In genomic region chr2:227816507-227817274, GRCh38 we compare ENCODE assay signal across 21 cellular contexts. TPM values are rescaled to one million over a fixed set of nuclear protein-coding genes. Genes with fewer than 3 reads are reported as not detected.
DNase-seq lines count a peak whose midpoint lies in the region; ATAC-seq lines count a peak whose summit lies in the region.
"Had no signal": no experiment of that assay in that cellular context is flagged by ENCODE, and none has a peak within 500 bp of the region (broad histone marks: within the 10 kb centered on the region; RNA-seq: fewer than 3 reads in every experiment).

No MANE protein-coding gene starts in this region.

- no peak for ATAC-seq in GM21723 (IDR thresholded peaks at IDR 0.05; ENCODE audit: unreplicated experiment)
- ATAC-seq: mucosa of descending colon had no signal

- peaks cover 55% of the 10 kb centered on the region for H3K4me1 ChIP-seq in ACC112 (ENCODE audit: control insufficient read depth, insufficient read depth, low read length, unreplicated experiment)

- H2AFZ ChIP-seq in ACC112 (ENCODE audit: low read length, unreplicated experiment), result no peak overlapping the region

- H3K27me3 Mint-ChIP-seq in activated naive CD8-positive, alpha-beta T cell treated with anti-CD3 and anti-CD28 coated beads for 36 hours, result peaks cover 42% of the 10 kb centered on the region
- peaks cover 5% of the 10 kb centered on the region for H3K27me3 Mint-ChIP-seq in activated CD4-positive, alpha-beta T cell treated with anti-CD3 and anti-CD28 coated beads, Interleukin-2, amount 10 ng/mL, durations not matched to agents 7 days and 5 days

- POLR2A ChIA-PET in activated CD4-positive, alpha-beta T cell treated with anti-CD3 and anti-CD28 coated beads, Interleukin-2, amount 10 ng/mL, durations not matched to agents 7 days and 5 days (lab: Charles Lee), result no interaction called here

- H3K4me1 Mint-ChIP-seq in activated naive CD8-positive, alpha-beta T cell treated with anti-CD3 and anti-CD28 coated beads for 36 hours, result peaks cover 31% of the 10 kb centered on the region
- peaks cover 7% of the 10 kb centered on the region for H3K4me1 Mint-ChIP-seq in activated CD4-positive, alpha-beta T cell treated with anti-CD3 and anti-CD28 coated beads, Interleukin-2, amount 10 ng/mL, durations not matched to agents 7 days and 5 days
- H3K4me1 Mint-ChIP-seq: IgD-negative memory B cell had no signal

- H3K36me3 ChIP-seq in ACC112 (ENCODE audit: insufficient read depth, low read length), result peaks cover 50% of the 10 kb centered on the region
- H3K36me3 ChIP-seq: SJSA1, vagina, WERI-Rb-1 had no signal

- peak overlapping the region; percentile 74 for H3K4me3 ChIP-seq in ACC112 (ENCODE audit: low read depth, low read length)
- H3K4me3 ChIP-seq: mucosa of descending colon, SJSA1, vagina had no signal

- DNase-seq in LHCN-M2 (ENCODE audit: low read depth), result peak; percentile 52
- DNase-seq in activated naive CD8-positive, alpha-beta T cell treated with anti-CD3 and anti-CD28 coated beads for 36 hours, result no peak
- peak; percentile 63 for DNase-seq in fibroblast of the conjunctiva (ENCODE audit: low read depth)
- no peak for DNase-seq in mesenteric fat pad (ENCODE audit: low spot score)
- DNase-seq in NCI-H510A treated with DMSO at 0.1 percent for 48 hours (lab: John Stamatoyannopoulos, UW), result no peak
- no peak for DNase-seq in activated CD4-positive, alpha-beta T cell treated with anti-CD3 and anti-CD28 coated beads, Interleukin-2, amount 10 ng/mL, durations not matched to agents 7 days and 5 days
- DNase-seq: activated CD8-positive, alpha-beta memory T cell treated with anti-CD3 and anti-CD28 coated beads, Interleukin-2, amount 50 U/mL, for 48 hours; amygdala; DMS53; kidney; mucosa of descending colon; NCI-H1694 treated with DMSO at 0.1 percent for 48 hours; NCI-H69; stimulated activated CD4-positive, alpha-beta T cell treated with anti-CD3 and anti-CD28 coated beads, Interleukin-1b, Interleukin-23, amount 100 ng/mL, for 48 hours; WERI-Rb-1 had no signal

- CTCF ChIA-PET in activated CD4-positive, alpha-beta T cell treated with anti-CD3 and anti-CD28 coated beads, Interleukin-2, amount 10 ng/mL, durations not matched to agents 7 days and 5 days (lab: Charles Lee), result interaction anchor here (1.3 kb wide), 1 partner anchor 15 kb away, joined by 3 read pairs; no protein-coding TSS in a partner anchor

- H3K79me2 ChIP-seq in ACC112 (ENCODE audit: control insufficient read depth, insufficient read depth, low read length, unreplicated experiment), result peaks cover 57% of the 10 kb centered on the region

- H3K4me3 Mint-ChIP-seq in activated naive CD8-positive, alpha-beta T cell treated with anti-CD3 and anti-CD28 coated beads for 36 hours, result no peak overlapping the region
- no peak overlapping the region for H3K4me3 Mint-ChIP-seq in activated CD4-positive, alpha-beta T cell treated with anti-CD3 and anti-CD28 coated beads, Interleukin-2, amount 10 ng/mL, durations not matched to agents 7 days and 5 days
- H3K4me3 Mint-ChIP-seq: IgD-negative memory B cell had no signal

- peak overlapping the region; percentile 62 for H3K27ac Mint-ChIP-seq in activated naive CD8-positive, alpha-beta T cell treated with anti-CD3 and anti-CD28 coated beads for 36 hours
- no peak overlapping the region for H3K27ac Mint-ChIP-seq in activated CD4-positive, alpha-beta T cell treated with anti-CD3 and anti-CD28 coated beads, Interleukin-2, amount 10 ng/mL, durations not matched to agents 7 days and 5 days
- H3K27ac Mint-ChIP-seq: IgD-negative memory B cell had no signal

- peaks cover 9% of the 10 kb centered on the region for H3K36me3 Mint-ChIP-seq in activated naive CD8-positive, alpha-beta T cell treated with anti-CD3 and anti-CD28 coated beads for 36 hours
- no peaks in the 10 kb centered on the region for H3K36me3 Mint-ChIP-seq in activated CD4-positive, alpha-beta T cell treated with anti-CD3 and anti-CD28 coated beads, Interleukin-2, amount 10 ng/mL, durations not matched to agents 7 days and 5 days (ENCODE audit: low read depth)
- H3K36me3 Mint-ChIP-seq: IgD-negative memory B cell had no signal

- H3K27ac ChIP-seq in ACC112 (ENCODE audit: low read depth, low read length), result peak overlapping the region; percentile 100
- H3K27ac ChIP-seq: vagina, WERI-Rb-1 had no signal

- no peaks in the 10 kb centered on the region for H3K27me3 ChIP-seq in ACC112 (ENCODE audit: insufficient read depth, low read length)
- H3K27me3 ChIP-seq: SJSA1, vagina had no signal

- no peaks in the 10 kb centered on the region for H3K9me3 Mint-ChIP-seq in activated naive CD8-positive, alpha-beta T cell treated with anti-CD3 and anti-CD28 coated beads for 36 hours
- H3K9me3 Mint-ChIP-seq in activated CD4-positive, alpha-beta T cell treated with anti-CD3 and anti-CD28 coated beads, Interleukin-2, amount 10 ng/mL, durations not matched to agents 7 days and 5 days, result no peaks in the 10 kb centered on the region

RNA-seq across cellular contexts. Expression of gene CCL20, which starts 3.0 kb away (rescaled TPM):
- total RNA-seq in LHCN-M2 (2014; rRNA removed) (1.3 and 2.3 TPM in 2 replicates), mesenteric fat pad (2.1 TPM)
- 2.9 TPM for polyA plus RNA-seq in LHCN-M2 (2012)
- total RNA-seq in activated naive CD8-positive, alpha-beta T cell treated with anti-CD3 and anti-CD28 coated beads for 36 hours, result 1 to 10 TPM; 3.1 to 4.4 TPM
- under 1 TPM in 1 of 2 experiments, not detected in 1; 0.37 TPM for total RNA-seq in activated CD4-positive, alpha-beta T cell treated with anti-CD3 and anti-CD28 coated beads, Interleukin-2, amount 10 ng/mL, durations not matched to agents 7 days and 5 days
- total RNA-seq: posterior vena cava, SJSA1, vagina had no signal
- polyA plus RNA-seq: IgD-negative memory B cell had no signal

RNA-seq across cellular contexts. Expression of gene DAW1, which starts 54.7 kb away (rescaled TPM):
- 0.23 and 0.32 TPM in 2 replicates for total RNA-seq in LHCN-M2 (2014; rRNA removed)
- not detected for polyA plus RNA-seq in LHCN-M2 (2012)
- total RNA-seq in activated naive CD8-positive, alpha-beta T cell treated with anti-CD3 and anti-CD28 coated beads for 36 hours, result not detected
- total RNA-seq in mesenteric fat pad, result not detected
- not detected for total RNA-seq in activated CD4-positive, alpha-beta T cell treated with anti-CD3 and anti-CD28 coated beads, Interleukin-2, amount 10 ng/mL, durations not matched to agents 7 days and 5 days
- total RNA-seq: mucosa of descending colon, vagina had no signal
- polyA plus RNA-seq: IgD-negative memory B cell had no signal

Comparison
In these comparisons a context has a peak if more than half of its experiments do, and no peak if none do; other contexts are left out.
1. DNase-seq: peak in LHCN-M2 (single experiment) and fibroblast of the conjunctiva (single experiment); none in activated naive CD8-positive, alpha-beta T cell treated with anti-CD3 and anti-CD28 coated beads for 36 hours (single experiment), mesenteric fat pad (single experiment), NCI-H510A treated with DMSO at 0.1 percent for 48 hours (single experiment) and activated CD4-positive, alpha-beta T cell treated with anti-CD3 and anti-CD28 coated beads, Interleukin-2, amount 10 ng/mL, durations not matched to agents 7 days and 5 days (single experiment).